Comparison of ENCODE assay signal across 8 cellular contexts in the genomic region with DNA sequence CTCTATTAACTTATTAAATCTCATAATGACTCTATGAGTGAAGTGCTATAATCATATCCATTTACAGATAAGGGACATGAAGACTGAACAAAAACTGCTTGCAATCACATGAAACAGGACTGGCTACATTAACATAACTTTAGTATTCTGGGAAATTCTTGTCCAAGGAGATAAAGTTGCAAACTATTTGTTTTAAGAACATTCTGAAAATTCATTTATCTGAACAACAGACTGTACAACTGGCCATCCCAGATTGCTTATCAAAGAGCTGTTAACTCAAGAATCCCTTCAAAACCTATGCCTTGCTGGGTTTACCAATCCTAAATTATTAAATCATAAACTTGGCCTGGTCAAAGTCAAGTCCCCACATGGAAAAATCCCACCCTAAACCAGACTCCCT.
"Had no signal": no experiment of that assay in that cellular context is flagged by ENCODE, and none has a peak within 500 bp of the region (broad histone marks: within the 10 kb centered on the region; RNA-seq: fewer than 3 reads in every experiment).

No MANE protein-coding gene starts in this region.

- FAIRE-seq: G401.6, GM12878, GM12891, GM12892, GM18507, GM19239 had no signal

- H3K4me3 ChIP-seq: GM12878 had no signal

- ATAC-seq: GM12878 had no signal

- DNase-seq: GDM1, GF-D8 had no signal
